Comparison of ENCODE assay signal across 8 cellular contexts in the genomic region with DNA sequence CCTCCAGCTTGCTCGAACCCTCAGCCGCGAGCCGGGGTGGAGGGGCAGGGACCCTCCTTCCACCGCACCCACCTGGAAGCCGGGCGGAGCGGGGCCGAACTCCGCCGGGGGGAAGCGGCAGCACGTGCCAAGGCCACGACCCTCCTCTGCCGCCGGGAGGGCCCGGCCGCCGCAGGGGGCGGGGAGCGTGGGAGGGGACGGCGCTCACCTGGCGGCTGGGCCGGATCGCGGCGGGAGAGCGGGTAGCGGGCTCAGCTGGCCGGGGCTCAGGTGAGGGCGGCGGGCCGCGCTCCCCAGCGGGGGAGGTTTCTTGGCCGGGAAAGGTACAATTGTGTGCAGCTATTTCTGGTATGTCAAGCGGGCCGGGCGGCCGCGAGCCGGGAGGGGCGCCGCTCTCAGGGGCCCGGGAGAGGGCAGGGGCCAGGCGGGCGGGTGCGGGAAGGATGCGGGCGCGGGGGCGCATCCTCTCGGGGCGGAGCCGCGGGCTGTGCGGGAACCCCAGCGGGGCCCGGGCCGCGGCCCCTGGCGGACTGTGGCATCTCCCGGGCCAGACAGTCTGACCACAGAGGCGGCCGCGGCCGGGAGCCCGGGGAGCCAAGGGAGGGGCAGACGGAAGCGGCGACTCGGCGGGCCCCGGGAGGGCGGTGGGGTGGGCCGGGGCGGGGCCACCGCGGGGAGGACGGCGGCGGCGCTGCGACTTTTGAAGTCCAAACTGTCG.
DNase-seq lines count a peak whose midpoint lies in the region; ATAC-seq and TF ChIP-seq lines count a peak whose summit lies in the region.

A gene (plus strand): TSS at position 710 of the 718 bp plus-strand sequence. CDS start 328 bp downstream, outside the sequence.

- no peaks in the 10 kb centered on the region for H3K36me3 ChIP-seq in muscle layer of duodenum (ENCODE audit: control insufficient read depth in 1 of 2, insufficient read depth in 2 of 2, low read length in 2 of 2)
- H3K36me3 ChIP-seq in subcutaneous abdominal adipose tissue (ENCODE audit: control insufficient read depth in 5 of 5, insufficient read depth in 5 of 5, low read length in 5 of 5) = no peaks in the 10 kb centered on the region

- H3K4me3 ChIP-seq in muscle layer of duodenum (ENCODE audit: low read depth in 1 of 2, low read length in 2 of 2) (peak within 1 kb of the TSS; percentile 69 to 80), subcutaneous abdominal adipose tissue (ENCODE audit: low read depth in 1 of 5, low read length in 5 of 5) (peak within 1 kb of the TSS; percentile 66 to 84 (median 75))

- DNase-seq in DMS 273 (lab: John Stamatoyannopoulos, UW; ENCODE audit: unreplicated experiment) (peak; percentile 60), DMS 273 treated with DMSO at 0.1 percent for 48 hours (lab: John Stamatoyannopoulos, UW) (no peak), NCI-H1048 (lab: John Stamatoyannopoulos, UW) (peak; percentile 10), erythroblast (lab: John Stamatoyannopoulos, UW) (peak; percentile 64 to 67)
- DNase-seq in activated CD8-positive, alpha-beta memory T cell treated with anti-CD3 and anti-CD28 coated beads, Interleukin-2, amount 50 U/mL, for 48 hours = peak; percentile 63

- H3K27me3 ChIP-seq in muscle layer of duodenum (ENCODE audit: low read depth, low read length) = peaks cover 3% of the 10 kb centered on the region
- H3K27me3 ChIP-seq in subcutaneous abdominal adipose tissue (ENCODE audit: control insufficient read depth in 5 of 5, insufficient read depth in 4 of 5, low read length in 5 of 5) = peaks cover 0 to 11% (median 0%) of the 10 kb centered on the region in 5 donors

- peak within 1 kb of the TSS in 3 of 5 donors; percentile 48 to 64 (median 59) for H3K9ac ChIP-seq in subcutaneous abdominal adipose tissue (ENCODE audit: low read length in 5 of 5)

- TF ChIP-seq POLR2A in erythroblast (IDR thresholded peaks at IDR 0.05; ENCODE audit: low read length) = no peak

- H3K9me3 ChIP-seq in muscle layer of duodenum (ENCODE audit: control insufficient read depth in 1 of 2, low read length in 2 of 2) (peaks cover 0 to 4% of the 10 kb centered on the region in 2 donors), subcutaneous abdominal adipose tissue (ENCODE audit: control insufficient read depth in 5 of 5, low read length in 5 of 5) (no peaks in the 10 kb centered on the region)

- peak; percentile 55 for ATAC-seq in HG02571 (IDR thresholded peaks at IDR 0.05; ENCODE audit: unreplicated experiment)

- peaks cover 0 to 10% of the 10 kb centered on the region in 2 donors for H3K4me1 ChIP-seq in muscle layer of duodenum (ENCODE audit: control insufficient read depth in 1 of 2, insufficient read depth in 2 of 2, low read length in 2 of 2)
- peaks cover 2 to 14% (median 13%) of the 10 kb centered on the region in 5 donors for H3K4me1 ChIP-seq in subcutaneous abdominal adipose tissue (ENCODE audit: control insufficient read depth in 5 of 5, insufficient read depth in 5 of 5, low read length in 5 of 5)

- H3K27ac ChIP-seq in muscle layer of duodenum (ENCODE audit: low read length) (no peak within 1 kb of the TSS), subcutaneous abdominal adipose tissue (ENCODE audit: low read depth, low read length) (no peak within 1 kb of the TSS)
